In the genomic region with DNA sequence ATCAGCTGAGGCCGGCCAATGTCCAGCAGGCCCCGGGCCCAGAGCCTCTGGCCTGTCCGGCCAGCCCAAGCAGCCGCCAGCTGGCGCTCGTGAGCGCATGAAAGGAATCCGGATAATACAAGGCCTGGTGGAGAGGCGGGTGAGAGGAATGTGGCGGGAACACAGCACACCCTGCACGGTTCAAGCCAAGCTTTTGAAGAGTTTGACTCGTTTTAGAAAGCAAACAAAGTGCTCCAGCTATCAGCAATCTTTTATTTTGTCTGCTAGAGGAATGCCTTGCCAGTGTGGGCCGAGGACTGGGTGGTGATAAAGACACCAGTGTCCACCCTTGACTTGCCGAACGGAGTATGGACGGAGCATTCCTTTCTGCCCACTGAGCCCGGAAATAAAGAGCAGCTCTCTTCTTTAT, we compare ENCODE assay signal across 11 cellular contexts. TPM values are rescaled to one million over a fixed set of nuclear protein-coding genes. Genes with fewer than 3 reads are reported as not detected.
DNase-seq lines count a peak whose midpoint lies in the region; ATAC-seq and TF ChIP-seq lines count a peak whose summit lies in the region.
"Had no signal": no experiment of that assay in that cellular context is flagged by ENCODE, and none has a peak within 500 bp of the region (broad histone marks: within the 10 kb centered on the region; RNA-seq: fewer than 3 reads in every experiment).

No MANE protein-coding gene starts in this region.

- peak; percentile 65 to 70 for DNase-seq in Caco-2
- peak in 51 of 61 donors; percentile 5 to 64 (median 34) for DNase-seq in caudate nucleus (lab: John Stamatoyannopoulos, UW)
- DNase-seq in iPS DF 19.7 (ENCODE audit: low read depth, low spot score) = peak; percentile 72
- DNase-seq in progenitor cell of endocrine pancreas (ENCODE audit: low spot score, unreplicated experiment) = peak; percentile 56
- no peak for DNase-seq in HT-29 (ENCODE audit: low spot score)
- no peak for DNase-seq in lower leg skin (ENCODE audit: low spot score in 2 of 2)
- DNase-seq in activated CD4-positive, alpha-beta T cell treated with anti-CD3 and anti-CD28 coated beads for 1 hour = no peak
- DNase-seq: activated CD4-positive, alpha-beta T cell treated with anti-CD3 and anti-CD28 coated beads, Interleukin-2, amount 10 ng/mL, durations not matched to agents 7 days and 5 days; Calu3 had no signal

- no peak overlapping the region for H3K27ac ChIP-seq in caudate nucleus (ENCODE audit: low read depth, low read length)
- H3K27ac ChIP-seq: KMS-11 had no signal

- peaks cover 36% of the 10 kb centered on the region for H3K4me1 Mint-ChIP-seq in Caco-2 (ENCODE audit: low read depth, unreplicated experiment)
- H3K4me1 Mint-ChIP-seq in progenitor cell of endocrine pancreas (ENCODE audit: low read depth) = peaks cover 9% of the 10 kb centered on the region

- no peaks in the 10 kb centered on the region for H3K27me3 ChIP-seq in Caco-2 (replicated peaks; ENCODE audit: control insufficient read depth, insufficient read depth, low read length)

- H3K4me3 Mint-ChIP-seq in Caco-2 (ENCODE audit: unreplicated experiment) (no peak overlapping the region), progenitor cell of endocrine pancreas (ENCODE audit: low read depth) (no peak overlapping the region)
- H3K4me3 Mint-ChIP-seq: activated CD4-positive, alpha-beta T cell treated with anti-CD3 and anti-CD28 coated beads, Interleukin-2, amount 10 ng/mL, durations not matched to agents 7 days and 5 days had no signal

- H3K27ac Mint-ChIP-seq in Caco-2 (ENCODE audit: unreplicated experiment) = no peak overlapping the region
- H3K27ac Mint-ChIP-seq in progenitor cell of endocrine pancreas = no peak overlapping the region
- H3K27ac Mint-ChIP-seq: activated CD4-positive, alpha-beta T cell treated with anti-CD3 and anti-CD28 coated beads, Interleukin-2, amount 10 ng/mL, durations not matched to agents 7 days and 5 days had no signal

- H3K9me3 ChIP-seq in Caco-2 = no peaks in the 10 kb centered on the region

- TF ChIP-seq POLR2A in lower leg skin (IDR thresholded peaks at IDR 0.05) = no peak

- ATAC-seq in HG02642 (IDR thresholded peaks at IDR 0.05; ENCODE audit: poor library complexity, unreplicated experiment) = no peak

- POLR2A ChIA-PET in Caco-2 (lab: Charles Lee) = interaction anchor here (1.0 kb wide), 1 partner anchor 9 kb away, joined by 10 read pairs; a partner anchor contains a TSS

- intact Hi-C loops in Caco-2 (cut with micrococcal nuclease; ENCODE audit: unreplicated experiment) = loop anchor here (2.0 kb wide), 1 partner anchor 55 kb away; no protein-coding TSS in a partner anchor
- intact Hi-C loops in lower leg skin (cut with DNase I; ENCODE audit: low total_unique reads) = no loop called here

- no TSS peak for BruUV-seq in Caco-2 (replicated peaks; lab: Mats Ljungman, UMichigan)

- TF ChIP-seq CTCF in Caco-2 (IDR thresholded peaks at IDR 0.05; ENCODE audit: insufficient read depth in 1 of 2, low read depth in 1 of 2, low read length in 1 of 2, severe bottlenecking in 1 of 2, unreplicated experiment in 1 of 2) (peak in 1 of 2 experiments; percentile 63), progenitor cell of endocrine pancreas (IDR thresholded peaks at IDR 0.05; ENCODE audit: unreplicated experiment) (peak; percentile 83), lower leg skin (IDR thresholded peaks at IDR 0.05) (no peak)

- peaks cover 16% of the 10 kb centered on the region for H3K9me3 Mint-ChIP-seq in Caco-2 (ENCODE audit: unreplicated experiment)
- H3K9me3 Mint-ChIP-seq in progenitor cell of endocrine pancreas (ENCODE audit: low read depth) = no peaks in the 10 kb centered on the region

- H3K36me3 Mint-ChIP-seq in Caco-2 (ENCODE audit: insufficient read depth, unreplicated experiment) (no peaks in the 10 kb centered on the region), progenitor cell of endocrine pancreas (ENCODE audit: insufficient read depth) (no peaks in the 10 kb centered on the region)

- WGBS in lower leg skin, 2 donors = 38 to 40% methylated on average over 17 of the region's 17 CpGs

- H3K27me3 Mint-ChIP-seq in Caco-2 (ENCODE audit: insufficient read depth, unreplicated experiment) = no peaks in the 10 kb centered on the region
- H3K27me3 Mint-ChIP-seq in progenitor cell of endocrine pancreas = peaks cover 4% of the 10 kb centered on the region
- H3K27me3 Mint-ChIP-seq: activated CD4-positive, alpha-beta T cell treated with anti-CD3 and anti-CD28 coated beads, Interleukin-2, amount 10 ng/mL, durations not matched to agents 7 days and 5 days had no signal

- H3K4me3 ChIP-seq in Caco-2 (ENCODE audit: low read depth, low read length) (no peak overlapping the region), lower leg skin (ENCODE audit: low read depth, poor library complexity, severe bottlenecking) (no peak overlapping the region)

- no peaks in the 10 kb centered on the region for H3K36me3 ChIP-seq in Caco-2 (ENCODE audit: control insufficient read depth, insufficient read depth, low read length)

- H3K4me1 ChIP-seq in Caco-2 = peaks cover 17% of the 10 kb centered on the region

- CTCF ChIA-PET in Caco-2 (lab: Charles Lee) = interaction anchor here (0.6 to 0.8 kb wide), 2 partner anchors 68 to 100 kb away, joined by 3 to 4 read pairs; no protein-coding TSS in a partner anchor

RNA-seq across cellular contexts. Expression of a gene that starts 9.3 kb away (rescaled TPM):
- total RNA-seq in Caco-2 (2022) = 33.2 and 36.2 TPM in 2 replicates
- total RNA-seq in progenitor cell of endocrine pancreas = 13.6 and 14.1 TPM in 2 replicates
- total RNA-seq in HT-29 (2014; rRNA removed; shearing (Covaris generic)) = 35.4 and 36.4 TPM in 2 replicates
- total RNA-seq in lower leg skin = 10 to 100 TPM; 26.8 to 46.0 (median 32.6) TPM

Comparison
In these comparisons a context has a peak if more than half of its experiments do, and no peak if none do; other contexts are left out.
1. DNase-seq: peak in Caco-2 (2 of 2), caudate nucleus (51 of 61), iPS DF 19.7 (single experiment) and progenitor cell of endocrine pancreas (single experiment); none in HT-29 (single experiment), lower leg skin (0 of 2) and activated CD4-positive, alpha-beta T cell treated with anti-CD3 and anti-CD28 coated beads for 1 hour (single experiment).